Comparison of ENCODE assay signal across 9 cellular contexts in genomic region chr14:60649815-60650381, GRCh38. TPM values are rescaled to one million over a fixed set of nuclear protein-coding genes. Genes with fewer than 3 reads are reported as not detected.
A peak's percentile ranks its signal among the peaks of the same experiment; 100 is the strongest.
DNase-seq lines count a peak whose midpoint lies in the region; FAIRE-seq and TF ChIP-seq lines count a peak whose summit lies in the region.
"Had no signal": no experiment of that assay in that cellular context is flagged by ENCODE, and none has a peak within 500 bp of the region (broad histone marks: within the 10 kb centered on the region; RNA-seq: fewer than 3 reads in every experiment).

No MANE protein-coding gene starts in this region.

- DNase-seq in NCI-H1417 (lab: John Stamatoyannopoulos, UW), result peak; percentile 58 to 87 (median 73)
- no peak for DNase-seq in NCI-H1417 treated with DMSO at 0.1 percent for 48 hours (lab: John Stamatoyannopoulos, UW)
- DNase-seq in NCI-H748 (lab: John Stamatoyannopoulos, UW; ENCODE audit: unreplicated experiment), result peak; percentile 88
- DNase-seq in endothelial cell of umbilical vein (ENCODE audit: low read depth, low spot score), result no peak
- no peak for DNase-seq in sigmoid colon
- DNase-seq in SW 1271 (lab: John Stamatoyannopoulos, UW), result no peak
- no peak for DNase-seq in OCI-M2 (lab: John Stamatoyannopoulos, UW; ENCODE audit: unreplicated experiment)
- no peak for DNase-seq in GM13976 (ENCODE audit: low spot score)

- in situ Hi-C loops in GM13976 (cut with MboI; ENCODE audit: low sequenced_read_pairs, unreplicated experiment), result no loop called here

- no peak overlapping the region for H3K9ac ChIP-seq in endothelial cell of umbilical vein (replicated peaks; ENCODE audit: extremely low read depth, insufficient read depth, low read length)

- 3 to 5% methylated on average over 18 of the region's 18 CpGs for WGBS in sigmoid colon, 2 donors

- H3K4me1 ChIP-seq in endothelial cell of umbilical vein (ENCODE audit: control insufficient read depth, extremely low read depth, insufficient read depth, low read length) (peaks cover 25% of the 10 kb centered on the region), sigmoid colon (peaks cover 0 to 52% (median 43%) of the 10 kb centered on the region in 4 donors)

- H4K20me1 ChIP-seq in endothelial cell of umbilical vein (replicated peaks; ENCODE audit: control insufficient read depth, extremely low read depth, insufficient read depth, low read length), result peaks cover 5% of the 10 kb centered on the region

- no TSS peak for BruUV-seq in endothelial cell of umbilical vein (replicated peaks; lab: Mats Ljungman, UMichigan)

- H2AFZ ChIP-seq in endothelial cell of umbilical vein (ENCODE audit: low read depth, low read length), result peak overlapping the region; percentile 91

- H3K27ac ChIP-seq in endothelial cell of umbilical vein (ENCODE audit: insufficient read depth, low read depth, low read length) (no peak overlapping the region), sigmoid colon (no peak overlapping the region)

- peak overlapping the region; percentile 50 for H3K4me2 ChIP-seq in endothelial cell of umbilical vein (ENCODE audit: insufficient read depth, low read length)

- dilution Hi-C loops in endothelial cell of umbilical vein (cut with MboI; ENCODE audit: extremely low pct_ligation_motif_present, low sequenced_read_pairs), result loop anchor here (25.0 kb wide), 2 partner anchors 387 to 612 kb away; no protein-coding TSS in a partner anchor

- no peaks in the 10 kb centered on the region for H3K79me2 ChIP-seq in endothelial cell of umbilical vein (ENCODE audit: control insufficient read depth, insufficient read depth, low read length)

- POLR2A ChIA-PET in endothelial cell of umbilical vein (lab: Charles Lee), result no interaction called here

- no peak for TF ChIP-seq EP300 in sigmoid colon (IDR thresholded peaks at IDR 0.05)

- H3K9me1 ChIP-seq in endothelial cell of umbilical vein (replicated peaks; ENCODE audit: control insufficient read depth, extremely low read depth, insufficient read depth, low read length), result no peaks in the 10 kb centered on the region

- CTCF ChIA-PET in endothelial cell of umbilical vein (lab: Charles Lee), result interaction anchor here (2.4 kb wide), 1 partner anchor 12 kb away, joined by 8 read pairs; no protein-coding TSS in a partner anchor

- TF ChIP-seq CTCF in endothelial cell of umbilical vein (IDR thresholded peaks at IDR 0.05; ENCODE audit: extremely low read depth in 1 of 2, insufficient read depth in 1 of 2, low read depth in 1 of 2, low read length in 2 of 2) (no peak), sigmoid colon (IDR thresholded peaks at IDR 0.05) (no peak), GM13976 (IDR thresholded peaks at IDR 0.05; ENCODE audit: borderline replicate concordance, control extremely low read depth, extremely low read depth, insufficient read depth, missing control alignments) (no peak)

- H3K27me3 ChIP-seq in endothelial cell of umbilical vein (ENCODE audit: control insufficient read depth in 2 of 2, insufficient read depth in 2 of 2, low read length in 2 of 2) (peaks cover 81 to 98% of the 10 kb centered on the region in 2 experiments), sigmoid colon (peaks cover 94 to 100% (median 99%) of the 10 kb centered on the region in 3 donors)

- H3K9me3 ChIP-seq in endothelial cell of umbilical vein (replicated peaks; ENCODE audit: control insufficient read depth, insufficient read depth, low read length) (no peaks in the 10 kb centered on the region), sigmoid colon (no peaks in the 10 kb centered on the region)

- FAIRE-seq in endothelial cell of umbilical vein (lab: Jason Lieb, UNC), result no peak

- intact Hi-C loops in endothelial cell of umbilical vein (cut with micrococcal nuclease), result loop anchor here (1.0 to 2.0 kb wide), 2 partner anchors 71 to 529 kb away; no protein-coding TSS in a partner anchor
- intact Hi-C loops in sigmoid colon (cut with DNase I), result no loop called here

- TF ChIP-seq POLR2A in endothelial cell of umbilical vein (IDR thresholded peaks at IDR 0.05; ENCODE audit: low read depth, low read length) (no peak), sigmoid colon (IDR thresholded peaks at IDR 0.05) (no peak)

- H3K4me3 ChIP-seq in endothelial cell of umbilical vein (replicated peaks in 1 of 3; ENCODE audit: insufficient read depth in 1 of 3, low read depth in 1 of 3, low read length in 3 of 3) (peak overlapping the region; percentile 4 to 47 (median 12)), sigmoid colon (peak overlapping the region in 3 of 4 donors; percentile 39 to 50 (median 50))

- no peaks in the 10 kb centered on the region for H3K36me3 ChIP-seq in endothelial cell of umbilical vein (ENCODE audit: control insufficient read depth in 2 of 2, extremely low read depth in 1 of 2, insufficient read depth in 2 of 2, low read length in 2 of 2)
- no peaks in the 10 kb centered on the region for H3K36me3 ChIP-seq in sigmoid colon

TF ChIP-seq in endothelial cell of umbilical vein, 7 proteins besides CTCF, POLR2A, EP300 and RAD21:
- no peak for TF ChIP-seq GATA2 (IDR thresholded peaks at IDR 0.05; ENCODE audit: insufficient read depth, insufficient read length, low read depth, low read length)
- TF ChIP-seq JUN (IDR thresholded peaks at IDR 0.05; ENCODE audit: borderline replicate concordance, insufficient read depth, insufficient read length, low read depth), result no peak
- no peak for TF ChIP-seq POLR2AphosphoS5 (IDR thresholded peaks at IDR 0.05; ENCODE audit: insufficient read depth, low read depth, low read length)
- TF ChIP-seq MYC (IDR thresholded peaks at IDR 0.05; ENCODE audit: low read depth, low read length), result no peak
- TF ChIP-seq MAX (IDR thresholded peaks at IDR 0.05; ENCODE audit: insufficient read depth, insufficient read length), result no peak
- no peak for TF ChIP-seq FOS (IDR thresholded peaks at IDR 0.05; ENCODE audit: borderline replicate concordance, insufficient read depth, low read length)
- TF ChIP-seq EZH2 (IDR thresholded peaks at IDR 0.05; ENCODE audit: borderline replicate concordance, low read depth, low read length, severe bottlenecking), result peak; percentile 75

RNA-seq across cellular contexts. Expression of gene SIX1, which starts 0.6 kb away (rescaled TPM):
- 0.40 and 0.55 TPM in 2 replicates for total RNA-seq in endothelial cell of umbilical vein
- polyA plus RNA-seq in endothelial cell of umbilical vein, result 0.55 and 0.57 TPM in 2 replicates
- polyA plus RNA-seq in endothelial cell of umbilical vein (2011; cell fraction: cytosol; rRNA removed), result 0.59 and 0.61 TPM in 2 replicates
- 0.38 and 0.51 TPM in 2 replicates for polyA plus RNA-seq in endothelial cell of umbilical vein (2011; cell fraction: nucleus; rRNA removed)
- 0.33 and 0.37 TPM in 2 replicates for polyA plus RNA-seq in endothelial cell of umbilical vein (2012)
- polyA minus RNA-seq in endothelial cell of umbilical vein, result 0.64 and 0.80 TPM in 2 replicates
- 1.2 TPM for polyA minus RNA-seq in endothelial cell of umbilical vein (2011; cell fraction: cytosol; rRNA and poly(A)+ RNA removed)
- 0.24 and 0.58 TPM in 2 replicates for polyA minus RNA-seq in endothelial cell of umbilical vein (2011; cell fraction: nucleus; rRNA and poly(A)+ RNA removed)
- total RNA-seq in sigmoid colon, result under 1 TPM in 1 of 4 donors, not detected in 3; 0.71 TPM
- polyA plus RNA-seq in sigmoid colon, result under 1 TPM in 1 of 3 donors, not detected in 2; 0.01 TPM
- total RNA-seq: CD4-positive, CD25-positive, alpha-beta regulatory T cell had no signal
- polyA plus RNA-seq: CD4-positive, CD25-positive, alpha-beta regulatory T cell had no signal

Comparison
In these comparisons a context has a peak if more than half of its experiments do, and no peak if none do; other contexts are left out.
1. DNase-seq: peak in NCI-H1417 (3 of 3) and NCI-H748 (single experiment); none in NCI-H1417 treated with DMSO at 0.1 percent for 48 hours (single experiment), endothelial cell of umbilical vein (single experiment), sigmoid colon (single experiment), SW 1271 (0 of 2), OCI-M2 (single experiment) and GM13976 (single experiment).